In genomic region chr6:125904871-125905270, GRCh38 we compare ENCODE assay signal across 8 cellular contexts. TPM values are rescaled to one million over a fixed set of nuclear protein-coding genes. Genes with fewer than 3 reads are reported as not detected.
DNase-seq lines count a peak whose midpoint lies in the region; ATAC-seq and TF ChIP-seq lines count a peak whose summit lies in the region.

No MANE protein-coding gene starts in this region.

- H3K9me3 Mint-ChIP-seq in activated naive CD8-positive, alpha-beta T cell treated with anti-CD3 and anti-CD28 coated beads, Interleukin-2, amount 50 U/mL, for 24 hours, result no peaks in the 10 kb centered on the region

- no peak overlapping the region for H3K4me3 Mint-ChIP-seq in activated naive CD8-positive, alpha-beta T cell treated with anti-CD3 and anti-CD28 coated beads, Interleukin-2, amount 50 U/mL, for 24 hours

- peaks cover 13% of the 10 kb centered on the region for H3K36me3 Mint-ChIP-seq in activated naive CD8-positive, alpha-beta T cell treated with anti-CD3 and anti-CD28 coated beads, Interleukin-2, amount 50 U/mL, for 24 hours (ENCODE audit: low read depth)

- H3K4me1 Mint-ChIP-seq in activated naive CD8-positive, alpha-beta T cell treated with anti-CD3 and anti-CD28 coated beads, Interleukin-2, amount 50 U/mL, for 24 hours, result peaks cover 36% of the 10 kb centered on the region

- peak; percentile 67 for DNase-seq in stimulated activated naive CD4-positive, alpha-beta T cell treated with Interleukin-2 at 50 U/mL for 16 hours (lab: John Stamatoyannopoulos, UW)
- no peak for DNase-seq in stimulated activated naive CD4-positive, alpha-beta T cell (lab: John Stamatoyannopoulos, UW)
- DNase-seq in HT1080 (ENCODE audit: low read depth), result peak; percentile 95
- DNase-seq in activated naive CD8-positive, alpha-beta T cell treated with anti-CD3 and anti-CD28 coated beads, Interleukin-2, amount 50 U/mL, for 24 hours, result peak; percentile 54
- peak; percentile 10 to 22 for DNase-seq in stimulated activated CD8-positive, alpha-beta memory T cell treated with anti-CD3 and anti-CD28 coated beads, Interleukin-4, amount 100 ng/mL, for 4 hours (ENCODE audit: low read depth in 2 of 2, low spot score in 1 of 2)
- no peak for DNase-seq in dedifferentiated amniotic fluid mesenchymal stem cell (ENCODE audit: extremely low spot score)
- no peak for DNase-seq in C1 segment of cervical spinal cord (lab: John Stamatoyannopoulos, UW)

- peak; percentile 98 for ATAC-seq in activated naive CD8-positive, alpha-beta T cell treated with anti-CD3 and anti-CD28 coated beads, Interleukin-2, amount 50 U/mL, for 24 hours
- ATAC-seq in SK-N-SH treated with all-trans-retinoic acid at 6 μM for 48 hours, result no peak

- H3K27me3 Mint-ChIP-seq in activated naive CD8-positive, alpha-beta T cell treated with anti-CD3 and anti-CD28 coated beads, Interleukin-2, amount 50 U/mL, for 24 hours, result no peaks in the 10 kb centered on the region

- H3K27ac Mint-ChIP-seq in activated naive CD8-positive, alpha-beta T cell treated with anti-CD3 and anti-CD28 coated beads, Interleukin-2, amount 50 U/mL, for 24 hours, result peak overlapping the region; percentile 74

TF ChIP-seq in SK-N-SH treated with all-trans-retinoic acid at 6 μM for 48 hours, 23 proteins besides CTCF, POLR2A, EP300 and RAD21:
- TF ChIP-seq CSRNP3 (CRISPR knock-in tag; IDR thresholded peaks at IDR 0.05) (no peak), ZC3H10 (CRISPR knock-in tag; IDR thresholded peaks at IDR 0.05) (no peak), RARB (CRISPR knock-in tag; IDR thresholded peaks at IDR 0.05) (no peak), CREB5 (CRISPR knock-in tag; IDR thresholded peaks at IDR 0.05; ENCODE audit: low read depth) (no peak), OSR1 (CRISPR knock-in tag; IDR thresholded peaks at IDR 0.05) (no peak), ISL1 (CRISPR knock-in tag; IDR thresholded peaks at IDR 0.05) (no peak), ESRRG (CRISPR knock-in tag; IDR thresholded peaks at IDR 0.05) (no peak), ZFP3 (CRISPR knock-in tag; IDR thresholded peaks at IDR 0.05) (no peak), SNAI2 (CRISPR knock-in tag; IDR thresholded peaks at IDR 0.05) (no peak), GLIS3 (CRISPR knock-in tag; IDR thresholded peaks at IDR 0.05) (no peak), POU6F1 (CRISPR knock-in tag; IDR thresholded peaks at IDR 0.05; ENCODE audit: borderline replicate concordance, low read depth) (no peak), TOX (CRISPR knock-in tag; IDR thresholded peaks at IDR 0.05; ENCODE audit: borderline replicate concordance) (no peak), PATZ1 (CRISPR knock-in tag; IDR thresholded peaks at IDR 0.05; ENCODE audit: borderline replicate concordance) (no peak), ARNTL (CRISPR knock-in tag; IDR thresholded peaks at IDR 0.05; ENCODE audit: borderline replicate concordance, low read depth) (no peak)

RNA-seq across cellular contexts. Expression of gene HINT3, which starts 51.7 kb away (rescaled TPM):
- 8.7 and 10.0 TPM in 2 replicates for total RNA-seq in HT1080 (2014; rRNA removed; shearing (Covaris generic))
- polyA plus RNA-seq in HT1080 (2015; cell fraction: cytosol; rRNA removed), result 6.2 and 7.7 TPM in 2 replicates
- 2.6 and 2.7 TPM in 2 replicates for polyA plus RNA-seq in HT1080 (2015; cell fraction: nucleus; rRNA removed)

Comparison
In these comparisons a context has a peak if more than half of its experiments do, and no peak if none do; other contexts are left out.
1. DNase-seq: peak in stimulated activated naive CD4-positive, alpha-beta T cell treated with Interleukin-2 at 50 U/mL for 16 hours (single experiment), HT1080 (single experiment), activated naive CD8-positive, alpha-beta T cell treated with anti-CD3 and anti-CD28 coated beads, Interleukin-2, amount 50 U/mL, for 24 hours (single experiment) and stimulated activated CD8-positive, alpha-beta memory T cell treated with anti-CD3 and anti-CD28 coated beads, Interleukin-4, amount 100 ng/mL, for 4 hours (2 of 2); none in stimulated activated naive CD4-positive, alpha-beta T cell (0 of 6), dedifferentiated amniotic fluid mesenchymal stem cell (single experiment) and C1 segment of cervical spinal cord (0 of 14).